ENCODE assay signal across 15 cellular contexts in the genomic region with DNA sequence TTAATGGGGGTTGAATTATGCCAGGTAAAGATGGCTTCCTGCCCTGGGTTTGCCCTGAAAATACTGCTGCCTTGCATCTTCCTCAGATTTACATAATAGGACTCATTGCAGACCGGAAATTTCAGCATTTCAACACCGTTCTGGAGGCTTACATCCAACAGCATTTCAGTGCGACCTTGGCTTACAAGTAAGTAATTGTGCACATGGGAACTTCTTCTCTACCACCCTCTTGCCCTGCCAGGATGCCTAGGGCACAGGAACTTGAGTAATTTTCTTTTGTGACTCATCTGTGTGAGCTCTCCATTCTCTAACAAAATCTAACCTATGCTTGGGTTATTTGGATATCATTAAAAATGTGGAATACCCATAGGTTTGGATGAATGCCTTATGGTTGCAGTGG.
DNase-seq lines count a peak whose midpoint lies in the region; ATAC-seq and TF ChIP-seq lines count a peak whose summit lies in the region.
"Had no signal": no experiment of that assay in that cellular context is flagged by ENCODE, and none has a peak within 500 bp of the region (broad histone marks: within the 10 kb centered on the region; RNA-seq: fewer than 3 reads in every experiment).

No MANE protein-coding gene starts in this region.

- intact Hi-C loops in sciatic nerve (cut with DNase I): no loop called here

- H3K27ac ChIP-seq in coronary artery: no peak overlapping the region

- peak; percentile 11 for DNase-seq in CD1c-positive myeloid dendritic cell (ENCODE audit: extremely low spot score)
- DNase-seq in MV-4-11 (lab: John Stamatoyannopoulos, UW): peak; percentile 30
- DNase-seq in amniotic epithelial cell (ENCODE audit: low read depth): peak; percentile 45
- peak; percentile 60 for DNase-seq in kidney tubule cell (ENCODE audit: low spot score)
- no peak for DNase-seq in sciatic nerve (ENCODE audit: low spot score)
- no peak for DNase-seq in coronary artery (ENCODE audit: low spot score)
- no peak for DNase-seq in activated effector memory CD4-positive, alpha-beta T cell treated with Interleukin-2 at 50 U/mL for 16 hours
- DNase-seq: activated CD8-positive, alpha-beta memory T cell treated with anti-CD3 and anti-CD28 coated beads for 24 hours; activated naive CD4-positive, alpha-beta T cell treated with anti-CD3 and anti-CD28 coated beads, Interleukin-2, amount 10 ng/mL, durations not matched to agents 7 days and 5 days; NCI-H1092; NCI-H345; stimulated activated CD4-positive, alpha-beta T cell treated with anti-CD3 and anti-CD28 coated beads, Interleukin-4, amount 100 ng/mL, for 4 hours; stimulated activated naive CD4-positive, alpha-beta T cell had no signal

- TF ChIP-seq CTCF in coronary artery (IDR thresholded peaks at IDR 0.05): no peak

- no peak overlapping the region for H3K4me3 ChIP-seq in coronary artery

- ATAC-seq in GM18498 (IDR thresholded peaks at IDR 0.05; ENCODE audit: unreplicated experiment) (no peak), sciatic nerve (no peak)
- ATAC-seq: Panc1 had no signal

Comparison
In these comparisons a context has a peak if more than half of its experiments do, and no peak if none do; other contexts are left out.
1. DNase-seq: peak in CD1c-positive myeloid dendritic cell (single experiment), MV-4-11 (single experiment), amniotic epithelial cell (single experiment) and kidney tubule cell (single experiment); none in sciatic nerve (single experiment), coronary artery (single experiment) and activated effector memory CD4-positive, alpha-beta T cell treated with Interleukin-2 at 50 U/mL for 16 hours (single experiment).